ENCODE assay signal across 18 cellular contexts in genomic region chr17:34616148-34616547, GRCh38. TPM values are rescaled to one million over a fixed set of nuclear protein-coding genes. Genes with fewer than 3 reads are reported as not detected.
DNase-seq lines count a peak whose midpoint lies in the region; TF ChIP-seq lines count a peak whose summit lies in the region.
"Had no signal": no experiment of that assay in that cellular context is flagged by ENCODE, and none has a peak within 500 bp of the region (broad histone marks: within the 10 kb centered on the region; RNA-seq: fewer than 3 reads in every experiment).

No MANE protein-coding gene starts in this region.

- no peaks in the 10 kb centered on the region for H3K9me3 ChIP-seq in SK-N-SH
- no peaks in the 10 kb centered on the region for H3K9me3 ChIP-seq in neural cell (ENCODE audit: low read length)
- no peaks in the 10 kb centered on the region for H3K9me3 ChIP-seq in effector memory CD4-positive, alpha-beta T cell (ENCODE audit: control insufficient read depth, low read length)
- H3K9me3 ChIP-seq: mucosa of descending colon, upper lobe of left lung had no signal

- WGBS in SK-N-SH (ENCODE audit: low lambda C conversion rate) = 30% methylated on average over 2 of the region's 3 CpGs

- H3F3A ChIP-seq in SK-N-SH (replicated peaks; ENCODE audit: insufficient read depth) (no peaks in the 10 kb centered on the region), neural cell (ENCODE audit: insufficient read depth, low read length, poor library complexity, severe bottlenecking) (no peaks in the 10 kb centered on the region)

- no peak overlapping the region for H3K4me2 ChIP-seq in SK-N-SH
- H3K4me2 ChIP-seq in neural cell (ENCODE audit: low read length) = peak overlapping the region; percentile 3
- H3K4me2 ChIP-seq: smooth muscle cell had no signal

- H3K4me3 ChIP-seq in SK-N-SH (ENCODE audit: low read depth in 2 of 2, low read length in 1 of 2) = no peak overlapping the region
- peak overlapping the region; percentile 13 for H3K4me3 ChIP-seq in neural cell (ENCODE audit: low read length)
- H3K4me3 ChIP-seq in effector memory CD4-positive, alpha-beta T cell (ENCODE audit: insufficient read depth, low read depth, low read length, poor library complexity, severe bottlenecking) = no peak overlapping the region
- H3K4me3 ChIP-seq: coronary artery, mucosa of descending colon, smooth muscle cell, upper lobe of left lung had no signal

- DNase-seq in Daoy (ENCODE audit: low read depth) = peak; percentile 28
- peak; percentile 97 for DNase-seq in NCI-H1694 treated with DMSO at 0.1 percent for 48 hours (lab: John Stamatoyannopoulos, UW)
- DNase-seq in SK-N-SH = peak; percentile 66
- DNase-seq in NCI-H1048 (lab: John Stamatoyannopoulos, UW) = no peak
- no peak for DNase-seq in effector memory CD4-positive, alpha-beta T cell
- no peak for DNase-seq in Ammon's horn (ENCODE audit: low spot score)
- DNase-seq in RWPE1 (ENCODE audit: low spot score) = no peak
- DNase-seq: activated gamma-delta T cell; DND-41; mucosa of descending colon; PC-3; stimulated activated naive CD4-positive, alpha-beta T cell treated with Interleukin-2 at 50 U/mL for 16 hours; upper lobe of left lung had no signal

- no peak overlapping the region for H3K9ac ChIP-seq in SK-N-SH
- H3K9ac ChIP-seq in neural cell (ENCODE audit: low read length) = no peak overlapping the region
- H3K9ac ChIP-seq: parathyroid adenoma had no signal

- no peak overlapping the region for H2AFZ ChIP-seq in SK-N-SH (ENCODE audit: low read depth)
- H2AFZ ChIP-seq in neural cell (ENCODE audit: low read depth, low read length) = no peak overlapping the region
- H2AFZ ChIP-seq: parathyroid adenoma had no signal

- TF ChIP-seq RAD21 in SK-N-SH (IDR thresholded peaks at IDR 0.05; ENCODE audit: low read length) (0 out of 2 replicates have a peak, but pooled peaks have one; percentile 2), neural cell (conservative IDR thresholded peaks at IDR 0.05) (no peak)

- no peaks in the 10 kb centered on the region for H3K9me2 ChIP-seq in SK-N-SH
- H3K9me2 ChIP-seq in neural cell (ENCODE audit: insufficient read depth, low read length) = no peaks in the 10 kb centered on the region

- CTCF ChIA-PET in SK-N-SH (lab: Yijun Ruan, JAX) = interaction anchor here (0.6 to 2.6 kb wide), 8 partner anchors 21 to 504 kb away, joined by 3 to 14 read pairs (median 4); no protein-coding TSS in a partner anchor
- CTCF ChIA-PET in RWPE1 (lab: Yijun Ruan, JAX) = interaction anchor here (0.7 kb wide), 1 partner anchor 1833 kb away, joined by 3 read pairs; no protein-coding TSS in a partner anchor

- H3K27me3 ChIP-seq in SK-N-SH (ENCODE audit: insufficient read depth) (no peaks in the 10 kb centered on the region), neural cell (ENCODE audit: insufficient read depth, low read depth, low read length) (no peaks in the 10 kb centered on the region)
- H3K27me3 ChIP-seq in effector memory CD4-positive, alpha-beta T cell (replicated peaks; ENCODE audit: control insufficient read depth, insufficient read depth, low read length, poor library complexity, severe bottlenecking) = peaks cover 11% of the 10 kb centered on the region
- H3K27me3 ChIP-seq: upper lobe of left lung had no signal

- TF ChIP-seq EP300 in SK-N-SH (IDR thresholded peaks at IDR 0.05; ENCODE audit: borderline replicate concordance in 1 of 2, low read depth in 1 of 2, low read length in 1 of 2) = peak in 1 of 2 experiments; percentile 50; a peak in 2 of 4 replicates
- TF ChIP-seq EP300 in neural cell (conservative IDR thresholded peaks at IDR 0.05; ENCODE audit: poor library complexity, severe bottlenecking) = no peak

- POLR2A ChIA-PET in SK-N-SH (lab: Yijun Ruan, JAX) (no interaction called here), RWPE1 (lab: Yijun Ruan, JAX; ENCODE audit: low non-redundant PET) (no interaction called here)

- H4K20me1 ChIP-seq in SK-N-SH (ENCODE audit: insufficient read depth) (no peaks in the 10 kb centered on the region), neural cell (ENCODE audit: insufficient read depth) (no peaks in the 10 kb centered on the region)

- no peaks in the 10 kb centered on the region for H3K36me3 ChIP-seq in SK-N-SH (replicated peaks in 1 of 2; ENCODE audit: control insufficient read depth in 1 of 2, insufficient read depth in 2 of 2, low read length in 1 of 2)
- H3K36me3 ChIP-seq in neural cell (ENCODE audit: insufficient read depth, low read length) = no peaks in the 10 kb centered on the region
- H3K36me3 ChIP-seq in effector memory CD4-positive, alpha-beta T cell (ENCODE audit: control insufficient read depth, insufficient read depth, low read length) = no peaks in the 10 kb centered on the region
- H3K36me3 ChIP-seq: upper lobe of left lung had no signal

- H3K79me2 ChIP-seq in SK-N-SH (ENCODE audit: insufficient read depth) (no peaks in the 10 kb centered on the region), neural cell (replicated peaks; ENCODE audit: insufficient read depth, low read length) (no peaks in the 10 kb centered on the region)
- H3K79me2 ChIP-seq: parathyroid adenoma had no signal

- peaks cover 0 to 61% of the 10 kb centered on the region in 2 experiments; a peak in 2 of 4 replicates for H3K4me1 ChIP-seq in SK-N-SH (ENCODE audit: control insufficient read depth in 1 of 2, insufficient read depth in 2 of 2, low read depth in 1 of 2, low read length in 1 of 2)
- no peaks in the 10 kb centered on the region for H3K4me1 ChIP-seq in effector memory CD4-positive, alpha-beta T cell (ENCODE audit: control insufficient read depth, insufficient read depth, low read length, poor library complexity, severe bottlenecking)
- H3K4me1 ChIP-seq: parathyroid adenoma, upper lobe of left lung had no signal

- H3K27ac ChIP-seq in SK-N-SH (ENCODE audit: low read depth in 2 of 2, low read length in 1 of 2) (no peak overlapping the region), neural cell (ENCODE audit: low read length) (no peak overlapping the region), RWPE1 (no peak overlapping the region)
- no peak overlapping the region for H3K27ac ChIP-seq in effector memory CD4-positive, alpha-beta T cell (ENCODE audit: insufficient read depth, low read length, poor library complexity, severe bottlenecking)
- H3K27ac ChIP-seq: coronary artery, parathyroid adenoma, upper lobe of left lung had no signal

- TF ChIP-seq CTCF in SK-N-SH (IDR thresholded peaks at IDR 0.05) = no peak
- no peak for TF ChIP-seq CTCF in neural cell (IDR thresholded peaks at IDR 0.05; ENCODE audit: poor library complexity, severe bottlenecking)
- TF ChIP-seq CTCF in RWPE1 (conservative IDR thresholded peaks at IDR 0.05; ENCODE audit: low read depth) = no peak

TF ChIP-seq in SK-N-SH, 30 proteins besides CTCF, POLR2A, EP300 and RAD21 (continues in another document):
- peak; percentile 84 for TF ChIP-seq CHD2 (IDR thresholded peaks at IDR 0.05; ENCODE audit: low read length, partially characterized antibody)
- TF ChIP-seq, protein P1, sequence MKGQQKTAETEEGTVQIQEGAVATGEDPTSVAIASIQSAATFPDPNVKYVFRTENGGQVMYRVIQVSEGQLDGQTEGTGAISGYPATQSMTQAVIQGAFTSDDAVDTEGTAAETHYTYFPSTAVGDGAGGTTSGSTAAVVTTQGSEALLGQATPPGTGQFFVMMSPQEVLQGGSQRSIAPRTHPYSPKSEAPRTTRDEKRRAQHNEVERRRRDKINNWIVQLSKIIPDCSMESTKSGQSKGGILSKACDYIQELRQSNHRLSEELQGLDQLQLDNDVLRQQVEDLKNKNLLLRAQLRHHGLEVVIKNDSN (IDR thresholded peaks at IDR 0.05; ENCODE audit: borderline replicate concordance, low read depth) = no peak

TF ChIP-seq in neural cell, 6 proteins besides CTCF, POLR2A, EP300 and RAD21:
- TF ChIP-seq MXI1 (conservative IDR thresholded peaks at IDR 0.05; ENCODE audit: poor library complexity, severe bottlenecking) = no peak
- no peak for TF ChIP-seq SMC3 (conservative IDR thresholded peaks at IDR 0.05; ENCODE audit: poor library complexity)
- no peak for TF ChIP-seq POLR2AphosphoS5 (IDR thresholded peaks at IDR 0.05)
- TF ChIP-seq, protein P2, sequence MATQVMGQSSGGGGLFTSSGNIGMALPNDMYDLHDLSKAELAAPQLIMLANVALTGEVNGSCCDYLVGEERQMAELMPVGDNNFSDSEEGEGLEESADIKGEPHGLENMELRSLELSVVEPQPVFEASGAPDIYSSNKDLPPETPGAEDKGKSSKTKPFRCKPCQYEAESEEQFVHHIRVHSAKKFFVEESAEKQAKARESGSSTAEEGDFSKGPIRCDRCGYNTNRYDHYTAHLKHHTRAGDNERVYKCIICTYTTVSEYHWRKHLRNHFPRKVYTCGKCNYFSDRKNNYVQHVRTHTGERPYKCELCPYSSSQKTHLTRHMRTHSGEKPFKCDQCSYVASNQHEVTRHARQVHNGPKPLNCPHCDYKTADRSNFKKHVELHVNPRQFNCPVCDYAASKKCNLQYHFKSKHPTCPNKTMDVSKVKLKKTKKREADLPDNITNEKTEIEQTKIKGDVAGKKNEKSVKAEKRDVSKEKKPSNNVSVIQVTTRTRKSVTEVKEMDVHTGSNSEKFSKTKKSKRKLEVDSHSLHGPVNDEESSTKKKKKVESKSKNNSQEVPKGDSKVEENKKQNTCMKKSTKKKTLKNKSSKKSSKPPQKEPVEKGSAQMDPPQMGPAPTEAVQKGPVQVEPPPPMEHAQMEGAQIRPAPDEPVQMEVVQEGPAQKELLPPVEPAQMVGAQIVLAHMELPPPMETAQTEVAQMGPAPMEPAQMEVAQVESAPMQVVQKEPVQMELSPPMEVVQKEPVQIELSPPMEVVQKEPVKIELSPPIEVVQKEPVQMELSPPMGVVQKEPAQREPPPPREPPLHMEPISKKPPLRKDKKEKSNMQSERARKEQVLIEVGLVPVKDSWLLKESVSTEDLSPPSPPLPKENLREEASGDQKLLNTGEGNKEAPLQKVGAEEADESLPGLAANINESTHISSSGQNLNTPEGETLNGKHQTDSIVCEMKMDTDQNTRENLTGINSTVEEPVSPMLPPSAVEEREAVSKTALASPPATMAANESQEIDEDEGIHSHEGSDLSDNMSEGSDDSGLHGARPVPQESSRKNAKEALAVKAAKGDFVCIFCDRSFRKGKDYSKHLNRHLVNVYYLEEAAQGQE (IDR thresholded peaks at IDR 0.05; ENCODE audit: borderline replicate concordance) = no peak
- TF ChIP-seq EZH2 (IDR thresholded peaks at IDR 0.05; ENCODE audit: borderline replicate concordance, insufficient read depth, low read length, poor library complexity, severe bottlenecking) = no peak
- no peak for TF ChIP-seq TAF1 (IDR thresholded peaks at IDR 0.05; ENCODE audit: low read depth)

RNA-seq across cellular contexts. Expression of gene TMEM132E, which starts 36.8 kb away (rescaled TPM):
- not detected in 2 replicates for total RNA-seq in Daoy (2014; rRNA removed; shearing (Covaris generic))
- not detected in 2 replicates for polyA plus RNA-seq in SK-N-SH (2012; rRNA removed)
- not detected in 2 replicates for polyA plus RNA-seq in SK-N-SH (2012; cell fraction: cytosol; rRNA removed)
- polyA plus RNA-seq in SK-N-SH (2012; cell fraction: nucleus; rRNA removed) = not detected in 2 replicates
- polyA plus RNA-seq in neural cell = 1.4 and 1.8 TPM in 2 replicates
- 1.9 and 2.4 TPM in 2 replicates for polyA minus RNA-seq in neural cell
- total RNA-seq: epithelial cell of proximal tubule, PC-3 had no signal

Comparison
In these comparisons a context has a peak if more than half of its experiments do, and no peak if none do; other contexts are left out.
1. DNase-seq: peak in Daoy (single experiment), NCI-H1694 treated with DMSO at 0.1 percent for 48 hours (single experiment) and SK-N-SH (single experiment); none in NCI-H1048 (single experiment), effector memory CD4-positive, alpha-beta T cell (0 of 3), Ammon's horn (single experiment) and RWPE1 (single experiment).